In genomic region chr16:718922-719321, GRCh38 we compare ENCODE assay signal across 1 cellular context.
A peak's percentile ranks its signal among the peaks of the same experiment; 100 is the strongest.
TF ChIP-seq lines count a peak whose summit lies in the region.

No MANE protein-coding gene starts in this region.

TF ChIP-seq in K562, 482 proteins besides CTCF, POLR2A, EP300 and RAD21:
- TF ChIP-seq PRPF4 (IDR thresholded peaks at IDR 0.05; ENCODE audit: insufficient read depth, low read depth, low read length, poor library complexity, severe bottlenecking) (no peak), SUPT5H (IDR thresholded peaks at IDR 0.05) (0 out of 2 replicates have a peak, but pooled peaks have one; percentile 16), PTBP1 (IDR thresholded peaks at IDR 0.05; ENCODE audit: low read depth, low read length) (0 out of 2 replicates have a peak, but pooled peaks have one; percentile 23), PPARD (CRISPR knock-in tag; IDR thresholded peaks at IDR 0.05) (no peak)
